11 cellular contexts compared by ENCODE assay signal in genomic region chr1:67652800-67653199, GRCh38. TPM values are rescaled to one million over a fixed set of nuclear protein-coding genes. Genes with fewer than 3 reads are reported as not detected.
DNase-seq lines count a peak whose midpoint lies in the region; ATAC-seq and TF ChIP-seq lines count a peak whose summit lies in the region.
"Had no signal": no experiment of that assay in that cellular context is flagged by ENCODE, and none has a peak within 500 bp of the region (broad histone marks: within the 10 kb centered on the region; RNA-seq: fewer than 3 reads in every experiment).

No MANE protein-coding gene starts in this region.

- no peaks in the 10 kb centered on the region for H3K27me3 Mint-ChIP-seq in activated T-cell treated with anti-CD3 and anti-CD28 coated beads, Interleukin-2, amount 50 U/mL, for 4 hours (ENCODE audit: low read depth)
- H3K27me3 Mint-ChIP-seq in activated T-cell treated with anti-CD3 and anti-CD28 coated beads, Interleukin-2, amount 50 U/mL, for 24 hours: no peaks in the 10 kb centered on the region
- H3K27me3 Mint-ChIP-seq in CD8-positive, alpha-beta memory T cell: peaks cover 0 to 14% of the 10 kb centered on the region in 2 donors

- H3K36me3 Mint-ChIP-seq in activated T-cell treated with anti-CD3 and anti-CD28 coated beads, Interleukin-2, amount 50 U/mL, for 4 hours (ENCODE audit: insufficient read depth): no peaks in the 10 kb centered on the region
- no peaks in the 10 kb centered on the region for H3K36me3 Mint-ChIP-seq in activated T-cell treated with anti-CD3 and anti-CD28 coated beads, Interleukin-2, amount 50 U/mL, for 24 hours (ENCODE audit: low read depth)
- no peaks in the 10 kb centered on the region for H3K36me3 Mint-ChIP-seq in CD8-positive, alpha-beta memory T cell
- H3K36me3 Mint-ChIP-seq: CD14-positive monocyte had no signal

- ATAC-seq in activated T-cell treated with anti-CD3 and anti-CD28 coated beads, Interleukin-2, amount 50 U/mL, for 4 hours: peak; percentile 48 to 54
- peak; percentile 42 for ATAC-seq in upper lobe of right lung
- ATAC-seq in GM21576 (IDR thresholded peaks at IDR 0.05; ENCODE audit: unreplicated experiment): no peak

- 71 to 75% methylated on average over 1 to 2 of the region's 2 CpGs for WGBS in transverse colon (ENCODE audit: low coverage in 1 of 2), 2 donors

- H3K4me1 Mint-ChIP-seq in activated T-cell treated with anti-CD3 and anti-CD28 coated beads, Interleukin-2, amount 50 U/mL, for 4 hours (ENCODE audit: low read depth): no peaks in the 10 kb centered on the region
- no peaks in the 10 kb centered on the region for H3K4me1 Mint-ChIP-seq in activated T-cell treated with anti-CD3 and anti-CD28 coated beads, Interleukin-2, amount 50 U/mL, for 24 hours (ENCODE audit: low read depth)
- H3K4me1 Mint-ChIP-seq in CD8-positive, alpha-beta memory T cell: peaks cover 0 to 3% (median 0%) of the 10 kb centered on the region in 3 donors

- in situ Hi-C loops in transverse colon (cut with MboI; ENCODE audit: low pct_ligation_motif_present in 1 of 4, low pct_unique_long_range_greater_than_20kb in 1 of 4, low sequenced_read_pairs in 3 of 4): no loop called here

- no peaks in the 10 kb centered on the region for H3K9me3 Mint-ChIP-seq in activated T-cell treated with anti-CD3 and anti-CD28 coated beads, Interleukin-2, amount 50 U/mL, for 4 hours
- no peaks in the 10 kb centered on the region for H3K9me3 Mint-ChIP-seq in activated T-cell treated with anti-CD3 and anti-CD28 coated beads, Interleukin-2, amount 50 U/mL, for 24 hours
- no peaks in the 10 kb centered on the region for H3K9me3 Mint-ChIP-seq in CD8-positive, alpha-beta memory T cell
- H3K9me3 Mint-ChIP-seq: CD14-positive monocyte, nephron progenitor cell had no signal

- no peak for TF ChIP-seq POLR2A in transverse colon (IDR thresholded peaks at IDR 0.05)

- no peaks in the 10 kb centered on the region for H3K4me1 ChIP-seq in upper lobe of right lung
- no peaks in the 10 kb centered on the region for H3K4me1 ChIP-seq in CD8-positive, alpha-beta memory T cell (ENCODE audit: insufficient read depth, low read length)
- H3K4me1 ChIP-seq in transverse colon: no peaks in the 10 kb centered on the region

- H3K27me3 ChIP-seq in upper lobe of right lung (no peaks in the 10 kb centered on the region), transverse colon (no peaks in the 10 kb centered on the region)
- H3K27me3 ChIP-seq in CD8-positive, alpha-beta memory T cell (ENCODE audit: insufficient read depth, low read length, poor library complexity, severe bottlenecking): no peaks in the 10 kb centered on the region

- no peak overlapping the region for H3K4me3 ChIP-seq in upper lobe of right lung
- H3K4me3 ChIP-seq in CD8-positive, alpha-beta memory T cell (ENCODE audit: low read length): no peak overlapping the region
- no peak overlapping the region for H3K4me3 ChIP-seq in transverse colon

- CTCF ChIA-PET in CD8-positive, alpha-beta memory T cell (lab: Charles Lee): no interaction called here

- H3K9me3 ChIP-seq in upper lobe of right lung (no peaks in the 10 kb centered on the region), transverse colon (no peaks in the 10 kb centered on the region)
- H3K9me3 ChIP-seq in CD8-positive, alpha-beta memory T cell (ENCODE audit: low read length): no peaks in the 10 kb centered on the region

- H3K36me3 ChIP-seq in upper lobe of right lung: no peaks in the 10 kb centered on the region
- no peaks in the 10 kb centered on the region for H3K36me3 ChIP-seq in CD8-positive, alpha-beta memory T cell (ENCODE audit: insufficient read depth, low read length)
- no peaks in the 10 kb centered on the region for H3K36me3 ChIP-seq in transverse colon

- H3K4me3 Mint-ChIP-seq in activated T-cell treated with anti-CD3 and anti-CD28 coated beads, Interleukin-2, amount 50 U/mL, for 4 hours: no peak overlapping the region
- H3K4me3 Mint-ChIP-seq in activated T-cell treated with anti-CD3 and anti-CD28 coated beads, Interleukin-2, amount 50 U/mL, for 24 hours: no peak overlapping the region
- no peak overlapping the region for H3K4me3 Mint-ChIP-seq in CD8-positive, alpha-beta memory T cell
- H3K4me3 Mint-ChIP-seq: CD14-positive monocyte, nephron progenitor cell had no signal

- no peak overlapping the region for H3K27ac Mint-ChIP-seq in activated T-cell treated with anti-CD3 and anti-CD28 coated beads, Interleukin-2, amount 50 U/mL, for 24 hours
- peak overlapping the region in 1 of 8 donors; percentile 24 for H3K27ac Mint-ChIP-seq in CD8-positive, alpha-beta memory T cell
- H3K27ac Mint-ChIP-seq: CD14-positive monocyte, nephron progenitor cell had no signal

- no peak for TF ChIP-seq EP300 in transverse colon (IDR thresholded peaks at IDR 0.05; ENCODE audit: low read depth)

- intact Hi-C loops in upper lobe of right lung (cut with DNase I) (no loop called here), transverse colon (cut with DNase I; ENCODE audit: low total_unique reads) (no loop called here)

- H3K27ac ChIP-seq in epithelial cell of prostate (no peak overlapping the region), upper lobe of right lung (no peak overlapping the region), transverse colon (no peak overlapping the region)
- H3K27ac ChIP-seq in CD8-positive, alpha-beta memory T cell (ENCODE audit: low read depth, low read length): no peak overlapping the region

- TF ChIP-seq CTCF in upper lobe of right lung (IDR thresholded peaks at IDR 0.05): no peak
- no peak for TF ChIP-seq CTCF in transverse colon (IDR thresholded peaks at IDR 0.05)

- DNase-seq in activated T-cell treated with anti-CD3 and anti-CD28 coated beads, Interleukin-2, amount 50 U/mL, for 4 hours: no peak
- DNase-seq in activated T-cell treated with anti-CD3 and anti-CD28 coated beads, Interleukin-2, amount 50 U/mL, for 24 hours: no peak
- DNase-seq in NCI-H2107 treated with DMSO at 0.1 percent for 48 hours (lab: John Stamatoyannopoulos, UW; ENCODE audit: unreplicated experiment): peak; percentile 93
- peak; percentile 90 for DNase-seq in epithelial cell of prostate (ENCODE audit: low read depth, low spot score)
- no peak for DNase-seq in upper lobe of right lung
- DNase-seq in CD8-positive, alpha-beta memory T cell: no peak
- no peak for DNase-seq in transverse colon
- DNase-seq: caudate nucleus, nephron progenitor cell had no signal

- POLR2A ChIA-PET in CD8-positive, alpha-beta memory T cell (lab: Charles Lee): no interaction called here

RNA-seq across cellular contexts. Expression of gene GADD45A, which starts 32.2 kb away (rescaled TPM):
- total RNA-seq in activated T-cell treated with anti-CD3 and anti-CD28 coated beads, Interleukin-2, amount 50 U/mL, for 4 hours: 10 to 100 TPM; 49.7 to 91.5 (median 56.9) TPM
- total RNA-seq in upper lobe of right lung (16.4 TPM), transverse colon (10 to 100 TPM in 3 of 4 donors, 1 to 10 TPM in 1; 2.0 to 79.7 (median 69.9) TPM)
- total RNA-seq in CD8-positive, alpha-beta memory T cell: 10 to 100 TPM; 35.2 to 36.2 TPM
- 9.8 TPM for polyA plus RNA-seq in CD8-positive, alpha-beta memory T cell

Comparison
In these comparisons a context has a peak if more than half of its experiments do, and no peak if none do; other contexts are left out.
1. DNase-seq: peak in NCI-H2107 treated with DMSO at 0.1 percent for 48 hours (single experiment) and epithelial cell of prostate (single experiment); none in activated T-cell treated with anti-CD3 and anti-CD28 coated beads, Interleukin-2, amount 50 U/mL, for 4 hours (single experiment), activated T-cell treated with anti-CD3 and anti-CD28 coated beads, Interleukin-2, amount 50 U/mL, for 24 hours (single experiment), upper lobe of right lung (single experiment), CD8-positive, alpha-beta memory T cell (0 of 5) and transverse colon (single experiment).